Comparison of ENCODE assay signal across 1 cellular context in genomic region chr22:36856121-36856791, GRCh38.
A peak's percentile ranks its signal among the peaks of the same experiment; 100 is the strongest.
TF ChIP-seq lines count a peak whose summit lies in the region.

No MANE protein-coding gene starts in this region.

TF ChIP-seq in K562, 482 proteins besides CTCF, POLR2A, EP300 and RAD21 (continued from another document and continues in another):
- TF ChIP-seq PBX2 (CRISPR knock-in tag; IDR thresholded peaks at IDR 0.05; ENCODE audit: low read depth): no peak
- TF ChIP-seq PBX2 (tag; conservative IDR thresholded peaks at IDR 0.05; ENCODE audit: low read depth): 0 out of 2 replicates have a peak, but pooled peaks have one; percentile 11
- no peak for TF ChIP-seq SNRNP70 (optimal IDR thresholded peaks at IDR 0.05; ENCODE audit: low read depth, low read length)
- TF ChIP-seq JUNB (CRISPR knock-in tag; conservative IDR thresholded peaks at IDR 0.05): no peak
- TF ChIP-seq RBM22 (IDR thresholded peaks at IDR 0.05; ENCODE audit: low read depth, low read length, poor library complexity, severe bottlenecking): no peak
- TF ChIP-seq NR2C1 (IDR thresholded peaks at IDR 0.05): no peak
- no peak for TF ChIP-seq NR2C1 (tag; IDR thresholded peaks at IDR 0.05)
- no peak for TF ChIP-seq ATF4 (CRISPR knock-in tag; IDR thresholded peaks at IDR 0.05)
- TF ChIP-seq ERF (CRISPR knock-in tag; IDR thresholded peaks at IDR 0.05): no peak
- no peak for TF ChIP-seq SMAD1 (IDR thresholded peaks at IDR 0.05; ENCODE audit: low read depth, low read length, partially characterized antibody)
- TF ChIP-seq ELF2 (CRISPR knock-in tag; IDR thresholded peaks at IDR 0.05): no peak
- TF ChIP-seq TCFL5 (CRISPR knock-in tag; conservative IDR thresholded peaks at IDR 0.05): no peak
- TF ChIP-seq EZH2 (IDR thresholded peaks at IDR 0.05; ENCODE audit: borderline replicate concordance, low read depth, low read length): no peak
- TF ChIP-seq ZNF699 (CRISPR knock-in tag; IDR thresholded peaks at IDR 0.05; ENCODE audit: insufficient replicate concordance): no peak
- no peak for TF ChIP-seq HOMEZ (CRISPR knock-in tag; IDR thresholded peaks at IDR 0.05)
- TF ChIP-seq ZNF347 (CRISPR knock-in tag; IDR thresholded peaks at IDR 0.05; ENCODE audit: low read depth): no peak
- TF ChIP-seq CGGBP1 (CRISPR knock-in tag; IDR thresholded peaks at IDR 0.05): no peak
- peak; percentile 55; the same call in 1 of the 2 replicates for TF ChIP-seq CC2D1A (IDR thresholded peaks at IDR 0.05)
- no peak for TF ChIP-seq ZNF766 (CRISPR knock-in tag; conservative IDR thresholded peaks at IDR 0.05)
- no peak for TF ChIP-seq RBM15 (IDR thresholded peaks at IDR 0.05; ENCODE audit: insufficient read depth, low read length)
- TF ChIP-seq FOXO4 (CRISPR knock-in tag; IDR thresholded peaks at IDR 0.05): no peak
- peak; percentile 31; the same call in 1 of the 2 replicates for TF ChIP-seq JUND (IDR thresholded peaks at IDR 0.05; ENCODE audit: borderline replicate concordance, low read depth, low read length)
- TF ChIP-seq JUND (tag; IDR thresholded peaks at IDR 0.05; ENCODE audit: borderline replicate concordance, low read depth, low read length): no peak
- no peak for TF ChIP-seq ATF1 (CRISPR knock-in tag; IDR thresholded peaks at IDR 0.05)
- no peak for TF ChIP-seq ATF1 (tag; IDR thresholded peaks at IDR 0.05)
- no peak for TF ChIP-seq BCL6 (CRISPR knock-in tag; IDR thresholded peaks at IDR 0.05)
- TF ChIP-seq ZNF561 (CRISPR knock-in tag; conservative IDR thresholded peaks at IDR 0.05): no peak
- TF ChIP-seq CBFB (CRISPR knock-in tag; IDR thresholded peaks at IDR 0.05): no peak
- TF ChIP-seq ATF7 (IDR thresholded peaks at IDR 0.05): peak; percentile 50; the same call in 1 of the 2 replicates
- TF ChIP-seq SREBF1 (IDR thresholded peaks at IDR 0.05; ENCODE audit: borderline replicate concordance, low read depth, low read length): no peak
- TF ChIP-seq SAFB2 (IDR thresholded peaks at IDR 0.05; ENCODE audit: borderline replicate concordance, low read depth, low read length, severe bottlenecking): no peak
- TF ChIP-seq HLTF (IDR thresholded peaks at IDR 0.05): no peak
- TF ChIP-seq SPI1 (IDR thresholded peaks at IDR 0.05; ENCODE audit: borderline replicate concordance, low read depth, low read length): 0 out of 2 replicates have a peak, but pooled peaks have one; percentile 14
- TF ChIP-seq ZNF778 (CRISPR knock-in tag; IDR thresholded peaks at IDR 0.05): no peak
- TF ChIP-seq SMARCE1 (IDR thresholded peaks at IDR 0.05): no peak
- no peak; the same call in 1 of the 2 replicates for TF ChIP-seq ZNF24 (IDR thresholded peaks at IDR 0.05)
- peak; percentile 73; the same call in 1 of the 2 replicates for TF ChIP-seq TFAP4 (CRISPR knock-in tag; IDR thresholded peaks at IDR 0.05; ENCODE audit: borderline replicate concordance)
- no peak for TF ChIP-seq MLX (CRISPR knock-in tag; conservative IDR thresholded peaks at IDR 0.05)
- no peak for TF ChIP-seq ZNF121 (CRISPR knock-in tag; conservative IDR thresholded peaks at IDR 0.05)
- peak in 2 of 3 experiments; percentile 38 to 39 for TF ChIP-seq YY1 (IDR thresholded peaks at IDR 0.05; ENCODE audit: borderline replicate concordance in 1 of 3, control insufficient read depth in 1 of 3, extremely low read depth in 1 of 3, insufficient read depth in 3 of 3, insufficient read length in 1 of 3, insufficient replicate concordance in 2 of 3, low read depth in 1 of 3, low read length in 2 of 3)
- no peak for TF ChIP-seq ZC3H4 (CRISPR knock-in tag; IDR thresholded peaks at IDR 0.05; ENCODE audit: borderline replicate concordance)
- TF ChIP-seq TAF9B (IDR thresholded peaks at IDR 0.05; ENCODE audit: partially characterized antibody): no peak
- peak; percentile 64; the same call in 1 of the 2 replicates for TF ChIP-seq DEAF1 (CRISPR knock-in tag; IDR thresholded peaks at IDR 0.05)
- no peak for TF ChIP-seq TFAM (CRISPR knock-in tag; conservative IDR thresholded peaks at IDR 0.05)
- no peak for TF ChIP-seq ETS2 (tag; IDR thresholded peaks at IDR 0.05; ENCODE audit: borderline replicate concordance, poor library complexity, severe bottlenecking)
- TF ChIP-seq LEF1 (IDR thresholded peaks at IDR 0.05): no peak
- TF ChIP-seq ZSCAN32 (CRISPR knock-in tag; IDR thresholded peaks at IDR 0.05): no peak
- TF ChIP-seq ZKSCAN1 (IDR thresholded peaks at IDR 0.05; ENCODE audit: low read depth, low read length): no peak
- peak; percentile 34 to 46; a peak in 2 of 4 replicates for TF ChIP-seq NRF1 (conservative IDR thresholded peaks at IDR 0.05 in 1 of 2, IDR thresholded peaks at IDR 0.05 in 1 of 2)
- TF ChIP-seq CHD2 (IDR thresholded peaks at IDR 0.05; ENCODE audit: low read depth, low read length): no peak
- peak; percentile 93 for TF ChIP-seq XRCC5 (IDR thresholded peaks at IDR 0.05; ENCODE audit: low read depth, low read length)
- no peak for TF ChIP-seq KHSRP (IDR thresholded peaks at IDR 0.05)
- no peak for TF ChIP-seq HDAC1 (IDR thresholded peaks at IDR 0.05)
- no peak for TF ChIP-seq ZNF551 (CRISPR knock-in tag; IDR thresholded peaks at IDR 0.05)
- peak in 1 of 2 experiments; percentile 29; a peak in 1 of 4 replicates for TF ChIP-seq RCOR1 (IDR thresholded peaks at IDR 0.05; ENCODE audit: borderline replicate concordance in 1 of 2, low read depth in 2 of 2, low read length in 2 of 2)
- peak; percentile 54 for TF ChIP-seq ZBTB33 (CRISPR knock-in tag; IDR thresholded peaks at IDR 0.05)
- TF ChIP-seq ZNF175 (CRISPR knock-in tag; IDR thresholded peaks at IDR 0.05; ENCODE audit: low read depth): no peak
- TF ChIP-seq ARID3A (IDR thresholded peaks at IDR 0.05; ENCODE audit: borderline replicate concordance, low read depth, low read length): 0 out of 2 replicates have a peak, but pooled peaks have one; percentile 33
- TF ChIP-seq ZNF384 (IDR thresholded peaks at IDR 0.05; ENCODE audit: low read depth, low read length): no peak
- no peak for TF ChIP-seq GABPA (tag; conservative IDR thresholded peaks at IDR 0.05; ENCODE audit: low read depth)
- no peak for TF ChIP-seq NONO (IDR thresholded peaks at IDR 0.05; ENCODE audit: low read depth in 2 of 2, low read length in 1 of 2)
